In genomic region chr1:100894622-100895539, GRCh38 we compare ENCODE assay signal across 1 cellular context.
TF ChIP-seq lines count a peak whose summit lies in the region.

Gene EXTL2 (minus strand): TSS chr1:100894842. CDS start chr1:100888757, 6,085 bp downstream.

TF ChIP-seq in WTC11, 78 proteins besides CTCF, POLR2A, EP300 and RAD21 (continued from another document):
- 0 out of 2 replicates have a peak, but pooled peaks have one; percentile 31 for TF ChIP-seq ETV6 (CRISPR knock-in tag; IDR thresholded peaks at IDR 0.05)
- TF ChIP-seq CREM (CRISPR knock-in tag; IDR thresholded peaks at IDR 0.05): 0 out of 2 replicates have a peak, but pooled peaks have one; percentile 52
- no peak for TF ChIP-seq ZNF281 (CRISPR knock-in tag; IDR thresholded peaks at IDR 0.05)
TF ChIP-seq in WTC11: peak in this region for 11.
